Comparison of ENCODE assay signal across 10 cellular contexts in the genomic region with DNA sequence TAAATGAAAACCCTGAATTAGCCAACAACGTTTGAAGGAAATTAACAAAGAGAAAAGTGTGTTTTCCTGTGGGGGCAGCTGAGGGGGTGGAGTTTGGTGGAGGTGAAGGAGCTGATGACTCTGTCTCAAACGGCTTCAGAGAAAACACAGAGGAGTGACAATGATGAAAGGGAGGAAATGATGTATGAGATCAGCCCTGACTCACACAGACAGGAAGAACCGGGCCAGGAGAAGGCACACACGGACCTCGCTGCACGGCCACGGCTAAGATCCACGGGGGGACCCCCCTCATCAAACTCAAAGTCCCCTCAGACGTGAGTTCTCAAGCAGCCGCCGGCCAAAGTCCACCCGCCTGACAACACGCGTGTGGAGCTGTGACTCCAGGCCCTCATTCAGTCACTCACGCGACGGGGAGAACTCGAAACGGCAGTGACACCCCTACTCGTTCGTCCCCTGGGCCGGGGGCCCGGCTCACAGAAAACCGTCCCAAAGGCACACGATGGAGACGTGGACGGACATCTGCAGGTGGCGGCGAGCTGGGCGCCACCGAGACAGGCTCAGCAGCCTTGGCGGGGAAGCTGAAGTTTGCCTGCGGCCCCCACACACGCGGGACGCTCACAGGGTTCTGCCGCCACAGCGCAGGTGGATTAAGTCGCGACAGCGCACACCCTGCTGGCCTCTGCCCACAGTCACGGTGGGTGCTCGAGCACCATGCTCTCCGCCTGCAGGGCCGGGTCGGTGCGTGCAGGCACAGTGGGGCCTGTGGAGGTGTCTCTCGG. TPM values are rescaled to one million over a fixed set of nuclear protein-coding genes. Genes with fewer than 3 reads are reported as not detected.
A peak's percentile ranks its signal among the peaks of the same experiment; 100 is the strongest.
DNase-seq lines count a peak whose midpoint lies in the region; ATAC-seq and FAIRE-seq lines count a peak whose summit lies in the region.
"Had no signal": no experiment of that assay in that cellular context is flagged by ENCODE, and none has a peak within 500 bp of the region (broad histone marks: within the 10 kb centered on the region; RNA-seq: fewer than 3 reads in every experiment).

No MANE protein-coding gene starts in this region.

- no peaks in the 10 kb centered on the region for H3K4me1 ChIP-seq in small intestine (ENCODE audit: control insufficient read depth in 2 of 2, insufficient read depth in 1 of 2, low read depth in 1 of 2, low read length in 1 of 2)
- H3K4me1 ChIP-seq: right atrium auricular region had no signal

- in situ Hi-C loops in ACHN (cut with HindIII; ENCODE audit: low pct_ligation_motif_present, low pct_unique_long_range_greater_than_20kb, low sequenced_read_pairs): no loop called here

- ATAC-seq in HG03354 (IDR thresholded peaks at IDR 0.05; ENCODE audit: poor library complexity, severe bottlenecking, unreplicated experiment): no peak

- H3K4me3 ChIP-seq in H7 (ENCODE audit: insufficient read depth, low read depth, low read length): no peak overlapping the region
- H3K4me3 ChIP-seq in small intestine (ENCODE audit: low read depth in 1 of 2, low read length in 2 of 2): no peak overlapping the region
- H3K4me3 ChIP-seq: right atrium auricular region had no signal

- H3K36me3 ChIP-seq in H7 (replicated peaks; ENCODE audit: control insufficient read depth, insufficient read depth, low read length) (peaks cover 3% of the 10 kb centered on the region), small intestine (ENCODE audit: control insufficient read depth in 2 of 2, insufficient read depth in 2 of 2, low read length in 2 of 2) (peaks cover 0 to 3% of the 10 kb centered on the region in 2 donors)

- H3K9me3 ChIP-seq in small intestine (ENCODE audit: control insufficient read depth, low read depth): peaks cover 3% of the 10 kb centered on the region

- no peak for FAIRE-seq in small intestine (lab: Jason Lieb, UNC)
- FAIRE-seq: RCC 7860 had no signal

- WGBS in small intestine, 3 donors: 88 to 93% (median 89%) methylated on average over 46 to 48 of the region's 48 CpGs

- peak; percentile 0 for DNase-seq in ACHN
- DNase-seq in NCI-H146 treated with DMSO at 0.1 percent for 48 hours (lab: John Stamatoyannopoulos, UW; ENCODE audit: unreplicated experiment): peak; percentile 73
- DNase-seq in activated T-cell treated with anti-CD3 and anti-CD28 coated beads, Interleukin-2, amount 50 U/mL, for 1 hour: peak; percentile 40
- DNase-seq in lung microvascular endothelial cell (ENCODE audit: low read depth in 2 of 2): peak; percentile 52 to 86
- DNase-seq in H7: no peak
- no peak for DNase-seq in iPS-NIHi7 (ENCODE audit: extremely low spot score)
- no peak for DNase-seq in small intestine

- H3K27me3 ChIP-seq in H7 (ENCODE audit: control insufficient read depth, insufficient read depth, low read length): no peaks in the 10 kb centered on the region
- no peaks in the 10 kb centered on the region for H3K27me3 ChIP-seq in small intestine (ENCODE audit: control insufficient read depth in 2 of 2, insufficient read depth in 2 of 2, low read length in 2 of 2)
- H3K27me3 ChIP-seq: right atrium auricular region had no signal

- H3K27ac ChIP-seq in small intestine (ENCODE audit: low read depth in 1 of 2, low read length in 1 of 2): no peak overlapping the region
- H3K27ac ChIP-seq: right atrium auricular region had no signal

RNA-seq across cellular contexts. Expression of gene PPP2R3B, which starts 28.8 kb away (rescaled TPM):
- 11.3 and 12.5 TPM in 2 replicates for total RNA-seq in lung microvascular endothelial cell
- 63.1 and 113 TPM in 2 replicates for total RNA-seq in H7 (2014; rRNA removed; shearing (Covaris generic))
- polyA plus RNA-seq in small intestine: 10 to 100 TPM in 2 of 3 donors, 1 to 10 TPM in 1; 4.9 to 12.3 (median 11.4) TPM

RNA-seq across cellular contexts. Expression of gene GTPBP6, which starts 39.3 kb away (rescaled TPM):
- total RNA-seq in lung microvascular endothelial cell: 27.5 and 32.1 TPM in 2 replicates
- 38.4 and 48.9 TPM in 2 replicates for total RNA-seq in H7 (2014; rRNA removed; shearing (Covaris generic))
- polyA plus RNA-seq in small intestine: 10 to 100 TPM; 34.9 to 69.7 (median 41.6) TPM

Comparison
In these comparisons a context has a peak if more than half of its experiments do, and no peak if none do; other contexts are left out.
1. DNase-seq: peak in ACHN (single experiment), NCI-H146 treated with DMSO at 0.1 percent for 48 hours (single experiment), activated T-cell treated with anti-CD3 and anti-CD28 coated beads, Interleukin-2, amount 50 U/mL, for 1 hour (single experiment) and lung microvascular endothelial cell (2 of 2); none in H7 (single experiment), iPS-NIHi7 (single experiment) and small intestine (single experiment).